7 cellular contexts compared by ENCODE assay signal in genomic region chr20:20720158-20720557, GRCh38.
"Had no signal": no experiment of that assay in that cellular context is flagged by ENCODE, and none has a peak within 500 bp of the region (broad histone marks: within the 10 kb centered on the region; RNA-seq: fewer than 3 reads in every experiment).

No MANE protein-coding gene starts in this region.

- H3K4me3 Mint-ChIP-seq: IgD-negative memory B cell had no signal

- H3K36me3 Mint-ChIP-seq: IgD-negative memory B cell had no signal

- H3K27me3 Mint-ChIP-seq: IgD-negative memory B cell had no signal

- FAIRE-seq: HTR-8/SVneo, K562 had no signal

- H3K4me1 Mint-ChIP-seq: IgD-negative memory B cell had no signal

- H3K9me3 Mint-ChIP-seq: IgD-negative memory B cell had no signal

- H3K27ac Mint-ChIP-seq: IgD-negative memory B cell had no signal

- ATAC-seq: K562 had no signal

- H3K27ac ChIP-seq: HL-60 had no signal

- H3K4me3 ChIP-seq: K562 had no signal

- DNase-seq: IMR-90, KBM-7, KG1 had no signal
